10 cellular contexts compared by ENCODE assay signal in the genomic region with DNA sequence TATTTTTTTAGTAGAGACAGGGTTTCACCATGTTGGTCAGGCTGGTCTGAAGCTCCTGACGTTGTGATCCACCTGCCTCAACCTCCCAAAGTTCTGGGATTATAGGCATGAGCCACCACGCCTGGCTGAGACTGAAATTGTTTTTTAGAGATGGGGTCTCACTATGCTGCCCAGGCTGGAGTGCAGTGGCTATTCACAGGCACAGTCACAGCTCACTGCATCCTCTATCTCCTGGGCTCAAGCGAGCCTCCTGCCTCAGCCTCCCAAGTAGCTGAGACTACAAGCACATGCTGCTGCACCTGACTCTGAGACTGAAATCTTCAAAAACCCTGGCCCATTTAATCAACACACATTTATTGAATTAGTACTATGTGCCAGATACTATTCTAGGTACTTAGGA. TPM values are rescaled to one million over a fixed set of nuclear protein-coding genes. Genes with fewer than 3 reads are reported as not detected.
DNase-seq lines count a peak whose midpoint lies in the region; ATAC-seq, FAIRE-seq and TF ChIP-seq lines count a peak whose summit lies in the region.
"Not testable (repeated sequence)": the region's sequence is repeated elsewhere in the genome, so short reads cannot be mapped to it uniquely, and the experiment has no call there.
"Had no signal": no experiment of that assay in that cellular context is flagged by ENCODE, and none has a peak within 500 bp of the region (broad histone marks: within the 10 kb centered on the region; RNA-seq: fewer than 3 reads in every experiment).

No MANE protein-coding gene starts in this region.

- peaks cover 12 to 55% of the 10 kb centered on the region in 2 experiments; a peak in 3 of 4 replicates for H3K4me1 ChIP-seq in HCT116 (ENCODE audit: control insufficient read depth in 1 of 2, insufficient read depth in 2 of 2, low read length in 2 of 2)
- H3K4me1 ChIP-seq in Panc1 (ENCODE audit: control insufficient read depth, insufficient read depth, low read length), result peaks cover 26% of the 10 kb centered on the region
- peaks cover 12% of the 10 kb centered on the region for H3K4me1 ChIP-seq in astrocyte (ENCODE audit: insufficient read depth, low read length)
- H3K4me1 ChIP-seq in mesenchymal stem cell (ENCODE audit: control insufficient read depth, insufficient read depth, low read depth, low read length); smooth muscle cell (ENCODE audit: low read depth): not testable (repeated sequence)

- H3K36me3 Mint-ChIP-seq in astrocyte (ENCODE audit: low read depth, unreplicated experiment), result not testable (repeated sequence)

- H3K27ac ChIP-seq in HCT116 (ENCODE audit: low read depth, low read length); mesenchymal stem cell (ENCODE audit: low read length, poor library complexity, severe bottlenecking): not testable (repeated sequence)
- H3K27ac ChIP-seq in Panc1 (ENCODE audit: low read length) (peak overlapping the region; percentile 74; the same call in 1 of the 2 replicates), astrocyte (ENCODE audit: low read depth, low read length) (peak overlapping the region; percentile 82), epithelial cell of prostate (peak overlapping the region; percentile 95), smooth muscle cell (ENCODE audit: low read depth) (peak overlapping the region; percentile 94)

- not testable (repeated sequence) for H3K4me3 Mint-ChIP-seq in astrocyte (ENCODE audit: unreplicated experiment)

- H4K8ac ChIP-seq in mesenchymal stem cell (ENCODE audit: low read length), result peak overlapping the region; percentile 73

- H3K14ac ChIP-seq in mesenchymal stem cell (ENCODE audit: low read length in 2 of 2), result peak overlapping the region in 1 of 2 experiments; percentile 65

- peak overlapping the region; percentile 73 for H4K91ac ChIP-seq in mesenchymal stem cell (ENCODE audit: low read length)

- intact Hi-C loops in HCT116 (cut with micrococcal nuclease); Panc1 (cut with micrococcal nuclease; ENCODE audit: unreplicated experiment): not testable (repeated sequence)

- not testable (repeated sequence) for H4K20me1 ChIP-seq in HCT116 (ENCODE audit: insufficient read depth); astrocyte (ENCODE audit: insufficient read depth, low read length); smooth muscle cell (ENCODE audit: low read depth)

- TF ChIP-seq CTCF in HCT116 (IDR thresholded peaks at IDR 0.05 in 2 of 3, conservative IDR thresholded peaks at IDR 0.05 in 1 of 3; ENCODE audit: borderline replicate concordance in 1 of 3, insufficient read depth in 1 of 3, low read depth in 2 of 3, low read length in 2 of 3); Panc1 (IDR thresholded peaks at IDR 0.05); astrocyte (IDR thresholded peaks at IDR 0.05; ENCODE audit: insufficient read depth, low read depth, low read length); smooth muscle cell (IDR thresholded peaks at IDR 0.05; ENCODE audit: borderline replicate concordance, insufficient read depth, poor library complexity, severe bottlenecking): not testable (repeated sequence)

- H3K9me3 ChIP-seq in HCT116 (ENCODE audit: control insufficient read depth in 1 of 2, insufficient read depth in 1 of 2, low read depth in 1 of 2, low read length in 2 of 2); Panc1 (ENCODE audit: control insufficient read depth, insufficient read depth, low read depth, low read length); astrocyte (ENCODE audit: insufficient read depth, low read depth, low read length); mesenchymal stem cell (ENCODE audit: control insufficient read depth, low read length); smooth muscle cell (replicated peaks; ENCODE audit: low read depth): not testable (repeated sequence)

- not testable (repeated sequence) for TF ChIP-seq POLR2A in HCT116 (IDR thresholded peaks at IDR 0.05; ENCODE audit: borderline replicate concordance, extremely low read depth, insufficient read depth, insufficient read length)

- H3K9me2 ChIP-seq in HCT116 (ENCODE audit: insufficient read depth), result not testable (repeated sequence)

- peak overlapping the region; percentile 28 to 82 for H2BK12ac ChIP-seq in mesenchymal stem cell (ENCODE audit: low read length in 2 of 2)

- peak overlapping the region; percentile 58 for H3K4me2 ChIP-seq in HCT116 (ENCODE audit: low read length)
- H3K4me2 ChIP-seq in astrocyte (ENCODE audit: low read length); mesenchymal stem cell (ENCODE audit: low read length, poor library complexity, severe bottlenecking): not testable (repeated sequence)
- peak overlapping the region; percentile 77 for H3K4me2 ChIP-seq in smooth muscle cell

- 0 out of 2 replicates have a peak overlapping the region, but pooled peaks have one; percentile 12 for H3K9ac ChIP-seq in HCT116 (ENCODE audit: low read length)
- H3K9ac ChIP-seq in astrocyte (ENCODE audit: low read length), result not testable (repeated sequence)
- peak overlapping the region; percentile 41 for H3K9ac ChIP-seq in mesenchymal stem cell (ENCODE audit: low read length)
- peak overlapping the region; percentile 61 for H3K9ac ChIP-seq in smooth muscle cell (ENCODE audit: low read depth)

- not testable (repeated sequence) for FAIRE-seq in astrocyte (lab: Jason Lieb, UNC)

- H2AFZ ChIP-seq in HCT116 (ENCODE audit: low read depth, low read length, poor library complexity, severe bottlenecking); astrocyte (ENCODE audit: low read depth, low read length); mesenchymal stem cell (ENCODE audit: low read depth, low read length); smooth muscle cell (ENCODE audit: low read depth): not testable (repeated sequence)

- not testable (repeated sequence) for H3K9me3 Mint-ChIP-seq in astrocyte (ENCODE audit: unreplicated experiment)

- not testable (repeated sequence) for H3K27me3 ChIP-seq in HCT116 (ENCODE audit: insufficient read depth, low read length); Panc1 (ENCODE audit: control insufficient read depth, insufficient read depth, low read length); astrocyte (ENCODE audit: insufficient read depth, low read length); mesenchymal stem cell (ENCODE audit: control insufficient read depth in 1 of 2, insufficient read depth in 1 of 2, low read length in 2 of 2); smooth muscle cell (ENCODE audit: low read depth)

- H3K36me3 ChIP-seq in HCT116 (ENCODE audit: control insufficient read depth in 1 of 2, insufficient read depth in 2 of 2, low read length in 2 of 2); Panc1 (ENCODE audit: control insufficient read depth, insufficient read depth, low read length); astrocyte (ENCODE audit: insufficient read depth, low read length); mesenchymal stem cell (ENCODE audit: control insufficient read depth in 1 of 2, insufficient read depth in 2 of 2, low read depth in 1 of 2, low read length in 2 of 2); smooth muscle cell (ENCODE audit: low read depth): not testable (repeated sequence)

- H3K4me1 Mint-ChIP-seq in astrocyte (ENCODE audit: low read depth, unreplicated experiment), result peaks cover 18% of the 10 kb centered on the region

- not testable (repeated sequence) for H2BK15ac ChIP-seq in mesenchymal stem cell (ENCODE audit: low read depth, poor library complexity, severe bottlenecking)

- H3F3A ChIP-seq in smooth muscle cell (ENCODE audit: low read depth), result peaks cover 10% of the 10 kb centered on the region

- BruUV-seq in HCT116 (replicated peaks; lab: Mats Ljungman, UMichigan); Panc1 (replicated peaks; lab: Mats Ljungman, UMichigan): not testable (repeated sequence)

- not testable (repeated sequence) for H3K4me3 ChIP-seq in HCT116 (replicated peaks in 1 of 2; ENCODE audit: low read depth in 1 of 2, low read length in 2 of 2); Panc1 (ENCODE audit: low read depth in 2 of 2, low read length in 2 of 2); astrocyte (ENCODE audit: insufficient read depth, low read depth, low read length); mesenchymal stem cell (ENCODE audit: insufficient read depth in 1 of 2, low read depth in 1 of 2, low read length in 2 of 2); smooth muscle cell

- H2AK5ac ChIP-seq in mesenchymal stem cell (ENCODE audit: low read length, severe bottlenecking), result peak overlapping the region; percentile 6

- CTCF ChIA-PET in HCT116 (lab: Charles Lee), result not testable (repeated sequence)
- CTCF ChIA-PET in Panc1 (lab: Charles Lee), result interaction anchor here (0.6 kb wide), 1 partner anchor 23 kb away, joined by 4 read pairs; no protein-coding TSS in a partner anchor

- WGBS in mesenchymal stem cell, result 96% methylated on average over 3 of the region's 3 CpGs
- WGBS in smooth muscle cell (ENCODE audit: low lambda C conversion rate), result 99% methylated on average over 3 of the region's 3 CpGs

- not testable (repeated sequence) for H3K79me2 ChIP-seq in HCT116 (ENCODE audit: insufficient read depth, low read length); astrocyte (ENCODE audit: insufficient read depth, low read length); smooth muscle cell (ENCODE audit: low read depth)

- H3K27ac Mint-ChIP-seq in astrocyte (ENCODE audit: unreplicated experiment), result peak overlapping the region; percentile 99

- RAD21 ChIA-PET in HCT116 (lab: Charles Lee; ENCODE audit: low non-redundant PET in 1 of 2, low total read pairs in 2 of 2, uncharacterized antibody in 2 of 2, unreplicated experiment in 2 of 2), result not testable (repeated sequence)

- POLR2A ChIA-PET in HCT116 (lab: Charles Lee), result interaction anchor here (1.1 to 6.4 kb wide), 7 partner anchors 10 to 23 kb away, joined by 3 to 76 read pairs (median 3); no protein-coding TSS in a partner anchor
- POLR2A ChIA-PET in Panc1 (lab: Charles Lee), result interaction anchor here (1.2 kb wide), 1 partner anchor 10 kb away, joined by 14 read pairs; no protein-coding TSS in a partner anchor

- not testable (repeated sequence) for ATAC-seq in HCT116, Panc1

- H2BK120ac ChIP-seq in mesenchymal stem cell (ENCODE audit: low read depth, low read length), result not testable (repeated sequence)

- not testable (repeated sequence) for H2BK5ac ChIP-seq in mesenchymal stem cell (ENCODE audit: low read depth, low read length, poor library complexity, severe bottlenecking)

- DNase-seq in HCT116 (ENCODE audit: low read depth, low spot score); Panc1 (ENCODE audit: low read depth, low spot score); astrocyte (ENCODE audit: low read depth); epithelial cell of prostate (ENCODE audit: low read depth, low spot score); mesenchymal stem cell; smooth muscle cell (lab: John Stamatoyannopoulos, UW; ENCODE audit: unreplicated experiment): not testable (repeated sequence)

- H3K27me3 Mint-ChIP-seq in astrocyte (ENCODE audit: low read depth, unreplicated experiment), result not testable (repeated sequence)

- H3K4ac ChIP-seq in mesenchymal stem cell (ENCODE audit: low read depth in 1 of 2, low read length in 2 of 2), result peak overlapping the region in 1 of 2 experiments; percentile 73

- not testable (repeated sequence) for H3K23ac ChIP-seq in mesenchymal stem cell (ENCODE audit: low read length in 2 of 2)

- H3K18ac ChIP-seq in mesenchymal stem cell (ENCODE audit: low read depth in 1 of 2, low read length in 2 of 2), result peak overlapping the region; percentile 73 to 85

- not testable (repeated sequence) for TF ChIP-seq RAD21 in HCT116 (IDR thresholded peaks at IDR 0.05; ENCODE audit: low read depth)

- H3K79me1 ChIP-seq in mesenchymal stem cell (replicated peaks; ENCODE audit: low read length, poor library complexity, severe bottlenecking), result not testable (repeated sequence)

- in situ Hi-C loops in Panc1 (cut with HindIII; ENCODE audit: low pct_unique_long_range_greater_than_20kb, low sequenced_read_pairs), result not testable (repeated sequence)

RNA-seq across cellular contexts. Expression of a gene that starts 7.7 kb away (rescaled TPM):
- total RNA-seq in HCT116 (2021; ENCODE audit: unreplicated experiment) (27.8 TPM), Panc1 (2021; ENCODE audit: unreplicated experiment) (43.0 TPM), astrocyte (14.7 and 18.4 TPM in 2 replicates), smooth muscle cell (18.9 and 27.1 TPM in 2 replicates)
- 16.1 and 16.8 TPM in 2 replicates for polyA plus RNA-seq in HCT116 (2012)
- 15.2 TPM for polyA plus RNA-seq in Panc1 (2012; ENCODE audit: insufficient read length)
- polyA plus RNA-seq in mesenchymal stem cell (2013, experiment 1 of 2), result 15.4 TPM
- 16.1 TPM for polyA plus RNA-seq in mesenchymal stem cell (2013, experiment 2 of 2)
- 5.7 and 12.5 TPM in 2 replicates for polyA plus RNA-seq in smooth muscle cell

RNA-seq across cellular contexts. Expression of a gene that starts 33.2 kb away (rescaled TPM):
- not detected for total RNA-seq in HCT116 (2021; ENCODE audit: unreplicated experiment)
- not detected in 2 replicates for polyA plus RNA-seq in HCT116 (2012)
- total RNA-seq in Panc1 (2021; ENCODE audit: unreplicated experiment), result not detected
- polyA plus RNA-seq in Panc1 (2012; ENCODE audit: insufficient read length), result not detected
- total RNA-seq in astrocyte, result not detected in 2 replicates
- not detected for polyA plus RNA-seq in mesenchymal stem cell (2013, experiment 1 of 2)
- polyA plus RNA-seq in mesenchymal stem cell (2013, experiment 2 of 2), result not detected
- not detected in 2 replicates for total RNA-seq in smooth muscle cell
- not detected in 2 replicates for polyA plus RNA-seq in smooth muscle cell
- total RNA-seq: A673; Caco-2; CD8-positive, alpha-beta memory T cell; H1 had no signal
- polyA plus RNA-seq: CD8-positive, alpha-beta memory T cell; H1 had no signal
